ENCODE assay signal across 27 cellular contexts in the genomic region with DNA sequence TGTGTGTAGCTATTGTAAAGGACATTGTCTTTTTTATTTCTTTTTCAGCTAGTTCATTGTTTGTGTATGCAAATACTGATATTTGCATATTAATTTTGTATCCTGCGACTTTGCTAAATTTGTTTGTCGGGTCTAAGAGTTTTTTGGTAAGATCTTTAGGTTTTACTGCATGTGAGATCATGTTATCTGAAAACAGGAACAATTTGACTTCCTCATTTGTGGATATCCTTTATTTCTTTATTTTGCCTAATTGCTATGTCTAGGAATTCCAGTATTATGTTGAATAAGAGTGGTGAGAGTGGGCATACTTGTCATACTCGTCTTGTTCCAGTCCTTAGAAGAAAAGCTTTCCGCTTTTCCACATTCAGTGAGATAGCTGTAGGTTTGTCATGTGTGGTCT. TPM values are rescaled to one million over a fixed set of nuclear protein-coding genes. Genes with fewer than 3 reads are reported as not detected.
"Had no signal": no experiment of that assay in that cellular context is flagged by ENCODE, and none has a peak within 500 bp of the region (broad histone marks: within the 10 kb centered on the region; RNA-seq: fewer than 3 reads in every experiment).

No MANE protein-coding gene starts in this region.

- H3K27ac Mint-ChIP-seq: activated CD8-positive, alpha-beta T cell treated with anti-CD3 and anti-CD28 coated beads, Interleukin-2, amount 10 ng/mL, durations not matched to agents 7 days and 5 days; activated naive CD8-positive, alpha-beta T cell treated with anti-CD3 and anti-CD28 coated beads, Interleukin-2, amount 10 ng/mL, durations not matched to agents 7 days and 5 days; T-helper 1 cell treated with Interleukin-12 subunit alpha and Interleukin-12 subunit beta and Interleukin-4 antibody, amounts not matched to agents 30 μg/mL and 1 μg/mL, for 36 hours had no signal

- H3K36me3 Mint-ChIP-seq: activated naive CD8-positive, alpha-beta T cell treated with anti-CD3 and anti-CD28 coated beads, Interleukin-2, amount 10 ng/mL, durations not matched to agents 7 days and 5 days had no signal

- H3K27me3 ChIP-seq: adrenal gland, MG63, SJCRH30 had no signal

- H3K4me3 Mint-ChIP-seq: activated CD8-positive, alpha-beta T cell treated with anti-CD3 and anti-CD28 coated beads, Interleukin-2, amount 10 ng/mL, durations not matched to agents 7 days and 5 days; activated naive CD8-positive, alpha-beta T cell treated with anti-CD3 and anti-CD28 coated beads, Interleukin-2, amount 10 ng/mL, durations not matched to agents 7 days and 5 days; T-helper 1 cell treated with Interleukin-12 subunit alpha and Interleukin-12 subunit beta and Interleukin-4 antibody, amounts not matched to agents 30 μg/mL and 1 μg/mL, for 36 hours had no signal

- H3K27ac ChIP-seq: adrenal gland, KMS-11, SJCRH30 had no signal

- H3K4me1 ChIP-seq: adrenal gland, SJCRH30 had no signal

- H3K4me1 Mint-ChIP-seq: activated naive CD8-positive, alpha-beta T cell treated with anti-CD3 and anti-CD28 coated beads, Interleukin-2, amount 10 ng/mL, durations not matched to agents 7 days and 5 days had no signal

- DNase-seq: activated CD4-positive, alpha-beta T cell treated with anti-CD3 and anti-CD28 coated beads for 4 hours; activated CD8-positive, alpha-beta memory T cell treated with anti-CD3 and anti-CD28 coated beads, Interleukin-2, amount 50 U/mL, for 48 hours; activated CD8-positive, alpha-beta T cell treated with anti-CD3 and anti-CD28 coated beads, Interleukin-2, amount 10 ng/mL, durations not matched to agents 7 days and 5 days; activated naive CD4-positive, alpha-beta T cell treated with anti-CD3 and anti-CD28 coated beads, Interleukin-2, amount 50 U/mL, for 16 hours; activated naive CD8-positive, alpha-beta T cell treated with anti-CD3 and anti-CD28 coated beads, Interleukin-2, amount 10 ng/mL, durations not matched to agents 7 days and 5 days; activated T-cell treated with anti-CD3 and anti-CD28 coated beads, Interleukin-2, amount 50 U/mL, for 1 hour; adrenal gland; anterior cingulate cortex; cerebellar nuclear complex; MG63; NCI-H1092; NCI-H1417; NCI-H1694; NCI-H2029; NCI-H2107; NCI-H2171 treated with DMSO at 0.1 percent for 48 hours; NCI-H226; NCI-H69; NK-92 treated with Interleukin-12 subunit alpha and Interleukin-12 subunit beta, amount 100 ng/mL, for 24 hours; RPMI8226; SJCRH30; SK-N-SH had no signal

- ATAC-seq: activated CD4-positive, CD25-positive, alpha-beta regulatory T cell treated with anti-CD3 and anti-CD28 coated beads, Interleukin-2, amount 50 U/mL, for 24 hours; activated CD8-positive, alpha-beta T cell treated with anti-CD3 and anti-CD28 coated beads, Interleukin-2, amount 10 ng/mL, durations not matched to agents 7 days and 5 days; Panc1; Right ventricle myocardium inferior had no signal

RNA-seq across cellular contexts. Expression of a gene that starts 46.0 kb away (rescaled TPM):
- total RNA-seq: activated CD8-positive, alpha-beta T cell treated with anti-CD3 and anti-CD28 coated beads, Interleukin-2, amount 10 ng/mL, durations not matched to agents 7 days and 5 days; activated naive CD8-positive, alpha-beta T cell treated with anti-CD3 and anti-CD28 coated beads, Interleukin-2, amount 10 ng/mL, durations not matched to agents 7 days and 5 days; Right ventricle myocardium inferior had no signal
